Comparison of ENCODE assay signal across 8 cellular contexts in the genomic region with DNA sequence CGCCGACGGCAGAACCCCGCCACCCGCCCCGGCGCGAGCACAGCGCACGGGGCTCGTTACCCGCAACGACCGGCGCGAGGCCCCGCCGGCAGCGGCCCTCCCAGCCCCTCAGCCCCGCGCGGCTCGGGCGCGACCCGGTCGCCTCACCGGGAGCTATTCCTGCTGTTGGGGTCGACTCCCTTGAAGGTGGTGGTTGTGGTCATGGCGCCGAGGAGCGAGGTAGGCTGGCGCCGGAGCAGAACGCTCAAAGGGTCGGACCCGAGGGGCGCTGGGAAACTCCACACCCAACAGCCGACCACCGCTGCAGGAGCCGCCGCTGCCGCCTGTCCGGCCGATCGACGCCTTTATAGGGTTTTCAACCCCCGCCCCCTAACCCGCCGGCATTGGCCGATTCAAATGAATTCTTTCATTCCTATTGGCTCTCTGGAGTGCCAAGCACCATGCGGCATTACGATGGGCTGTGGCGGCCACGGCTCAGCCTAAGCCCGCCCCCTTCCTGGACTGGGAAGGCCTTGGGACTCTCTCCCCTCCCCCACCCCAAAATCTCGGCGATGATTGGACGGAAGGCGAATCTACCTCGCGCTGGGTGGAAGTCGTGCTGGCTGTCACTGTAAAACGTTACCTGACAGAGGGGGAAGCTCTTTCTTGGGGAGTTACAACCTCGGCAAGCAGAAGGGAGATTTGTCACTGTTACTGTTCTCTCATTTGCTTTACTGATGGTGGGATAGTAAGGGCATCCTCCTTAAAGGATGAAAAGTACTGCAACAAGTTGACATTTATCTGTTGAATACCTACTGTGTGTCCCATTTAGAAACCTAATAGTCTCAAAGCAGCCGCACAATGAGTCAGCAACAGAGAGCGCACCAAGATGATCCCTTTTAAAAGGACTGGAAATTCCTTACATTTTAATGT. TPM values are rescaled to one million over a fixed set of nuclear protein-coding genes. Genes with fewer than 3 reads are reported as not detected.
A peak's percentile ranks its signal among the peaks of the same experiment; 100 is the strongest.
DNase-seq lines count a peak whose midpoint lies in the region; ATAC-seq and TF ChIP-seq lines count a peak whose summit lies in the region.

A gene with protein sequence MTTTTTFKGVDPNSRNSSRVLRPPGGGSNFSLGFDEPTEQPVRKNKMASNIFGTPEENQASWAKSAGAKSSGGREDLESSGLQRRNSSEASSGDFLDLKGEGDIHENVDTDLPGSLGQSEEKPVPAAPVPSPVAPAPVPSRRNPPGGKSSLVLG (minus strand): TSS at position 318 of the 912 bp plus-strand sequence. CDS start 115 bp downstream, at position 203.

- DNase-seq in AG20443 (ENCODE audit: low spot score) (peak; percentile 99), NCI-H510A (lab: John Stamatoyannopoulos, UW) (peak; percentile 98), cerebellum (ENCODE audit: low spot score) (peak; percentile 100), kidney glomerular epithelial cell (lab: John Stamatoyannopoulos, UW) (peak; percentile 94)
- DNase-seq in activated CD4-positive, alpha-beta T cell treated with anti-CD3 and anti-CD28 coated beads for 1 hour = peak; percentile 95
- peak; percentile 92 to 96 for DNase-seq in stimulated activated CD4-positive, alpha-beta T cell treated with anti-CD3 and anti-CD28 coated beads, Interleukin-1b, Interleukin-23, amount 100 ng/mL, for 1 hour (ENCODE audit: low read depth in 2 of 2)

- peak; percentile 90 for ATAC-seq in HG03432 (IDR thresholded peaks at IDR 0.05; ENCODE audit: unreplicated experiment)

- TF ChIP-seq POLR2A in GM19099 (IDR thresholded peaks at IDR 0.05; ENCODE audit: extremely low read depth, insufficient read length, low read depth) = peak; percentile 100

RNA-seq across cellular contexts. Expression of the gene that starts here (rescaled TPM):
- total RNA-seq in cerebellum = 297 TPM

Comparison
In these comparisons a context has a peak if more than half of its experiments do, and no peak if none do; other contexts are left out.
1. Peak in every context shown above with its lines: DNase-seq and ATAC-seq.